ENCODE assay signal across 9 cellular contexts in the genomic region with DNA sequence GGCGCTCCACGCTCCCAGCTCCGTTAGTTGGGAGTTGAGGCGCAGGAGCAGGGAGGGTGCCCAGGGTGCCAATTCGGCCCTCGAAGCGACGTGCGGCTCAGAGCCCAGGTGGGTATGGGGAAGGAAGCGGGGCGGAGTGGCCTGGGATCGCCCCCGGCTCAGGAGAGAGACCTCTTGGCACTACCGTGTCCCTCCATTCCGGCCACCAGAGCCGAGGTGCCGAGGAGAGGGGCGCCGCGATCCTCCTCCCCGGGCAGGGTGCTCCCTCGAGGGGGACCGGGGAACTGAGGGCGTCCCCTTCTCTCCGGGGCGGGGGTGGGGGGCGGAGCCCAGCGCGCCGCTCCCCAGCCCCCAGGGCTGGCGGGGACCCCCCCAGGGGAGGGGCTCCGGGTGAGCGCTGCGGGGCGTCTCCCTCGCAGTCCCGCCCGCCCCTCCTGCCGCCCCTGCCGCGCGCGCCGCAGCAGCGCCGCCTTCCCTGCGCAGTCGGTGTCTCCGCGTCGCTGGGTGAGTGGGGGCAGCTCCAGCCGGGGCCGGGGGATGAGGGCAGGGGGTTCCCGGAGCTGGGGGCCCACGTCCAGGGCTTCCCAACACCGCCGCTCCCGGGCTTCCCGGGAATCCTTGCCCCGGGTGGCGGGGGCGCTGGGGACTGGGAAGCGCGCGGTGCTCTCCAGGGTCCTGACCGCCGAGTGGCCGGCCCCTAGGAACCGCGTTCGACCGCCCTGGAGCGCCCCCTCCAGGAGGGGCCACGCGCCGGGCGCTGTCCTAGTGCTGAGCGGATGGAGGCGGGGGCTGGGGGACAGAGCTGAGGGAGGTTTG. TPM values are rescaled to one million over a fixed set of nuclear protein-coding genes. Genes with fewer than 3 reads are reported as not detected.
A peak's percentile ranks its signal among the peaks of the same experiment; 100 is the strongest.
DNase-seq lines count a peak whose midpoint lies in the region; ATAC-seq and TF ChIP-seq lines count a peak whose summit lies in the region.
"Had no signal": no experiment of that assay in that cellular context is flagged by ENCODE, and none has a peak within 500 bp of the region (broad histone marks: within the 10 kb centered on the region; RNA-seq: fewer than 3 reads in every experiment).

Gene HPCA, plus strand, starts transcription at position 480 of the 816 bp plus-strand sequence. CDS start 2,408 bp downstream, outside the sequence.

- H3K4me1 ChIP-seq in neuronal stem cell (ENCODE audit: control insufficient read depth in 2 of 2, insufficient read depth in 1 of 2, low read depth in 1 of 2, low read length in 2 of 2): peaks cover 0 to 6% of the 10 kb centered on the region in 2 donors

- H3K4me3 ChIP-seq in neuronal stem cell (ENCODE audit: low read length in 2 of 2): peak within 1 kb of the TSS in 1 of 2 donors; percentile 37

- no peaks in the 10 kb centered on the region for H3K36me3 ChIP-seq in neuronal stem cell (replicated peaks in 1 of 2; ENCODE audit: control insufficient read depth in 2 of 2, insufficient read depth in 2 of 2, low read length in 2 of 2)

- H3K4me2 ChIP-seq in neuronal stem cell (ENCODE audit: insufficient read depth, low read length, poor library complexity, severe bottlenecking): peak within 1 kb of the TSS; percentile 45

- H2BK5ac ChIP-seq in neuronal stem cell (ENCODE audit: low read length): no peak within 1 kb of the TSS

- H3K4me1 Mint-ChIP-seq in activated CD4-positive, alpha-beta T cell treated with anti-CD3 and anti-CD28 coated beads, Interleukin-2, amount 10 ng/mL, durations not matched to agents 7 days and 5 days: peaks cover 3% of the 10 kb centered on the region

- no peak within 1 kb of the TSS for H2BK12ac ChIP-seq in neuronal stem cell (ENCODE audit: low read length)

- CTCF ChIA-PET in activated CD4-positive, alpha-beta T cell treated with anti-CD3 and anti-CD28 coated beads, Interleukin-2, amount 10 ng/mL, durations not matched to agents 7 days and 5 days (lab: Charles Lee): interaction anchor here (0.9 to 4.5 kb wide), 6 partner anchors 10 to 241 kb away, joined by 3 to 11 read pairs (median 4); no protein-coding TSS in a partner anchor

- H3K36me3 Mint-ChIP-seq in activated CD4-positive, alpha-beta T cell treated with anti-CD3 and anti-CD28 coated beads, Interleukin-2, amount 10 ng/mL, durations not matched to agents 7 days and 5 days (ENCODE audit: low read depth): no peaks in the 10 kb centered on the region

- no peak within 1 kb of the TSS for H2BK15ac ChIP-seq in neuronal stem cell (ENCODE audit: low read length)

- H4K91ac ChIP-seq in neuronal stem cell (ENCODE audit: low read depth, low read length, poor library complexity): no peak within 1 kb of the TSS

- H3K27me3 Mint-ChIP-seq in activated CD4-positive, alpha-beta T cell treated with anti-CD3 and anti-CD28 coated beads, Interleukin-2, amount 10 ng/mL, durations not matched to agents 7 days and 5 days: peaks cover 59% of the 10 kb centered on the region

- WGBS in neuronal stem cell (ENCODE audit: extremely low coverage in 2 of 2, insufficient read length in 2 of 2, insufficient replicate concordance in 1 of 2), 2 donors: no CpG with 5 or more reads among the region's 79 CpGs

- H2AK5ac ChIP-seq in neuronal stem cell (ENCODE audit: low read depth, low read length): no peak within 1 kb of the TSS

- H3K27me3 ChIP-seq in neuronal stem cell (ENCODE audit: control insufficient read depth in 3 of 3, insufficient read depth in 3 of 3, low read depth in 1 of 3, low read length in 3 of 3): peaks cover 0 to 62% (median 26%) of the 10 kb centered on the region in 3 experiments

- peaks cover 7% of the 10 kb centered on the region for H3K79me1 ChIP-seq in neuronal stem cell (ENCODE audit: low read depth, low read length)

- no peaks in the 10 kb centered on the region for H3K9me3 Mint-ChIP-seq in activated CD4-positive, alpha-beta T cell treated with anti-CD3 and anti-CD28 coated beads, Interleukin-2, amount 10 ng/mL, durations not matched to agents 7 days and 5 days

- POLR2A ChIA-PET in activated CD4-positive, alpha-beta T cell treated with anti-CD3 and anti-CD28 coated beads, Interleukin-2, amount 10 ng/mL, durations not matched to agents 7 days and 5 days (lab: Charles Lee): no interaction called here

- no peak within 1 kb of the TSS for H2AFZ ChIP-seq in neuronal stem cell (ENCODE audit: low read length)

- H3K27ac ChIP-seq in neuronal stem cell (replicated peaks; ENCODE audit: low read length): no peak within 1 kb of the TSS

- H2BK120ac ChIP-seq in neuronal stem cell (ENCODE audit: low read depth, low read length): no peak within 1 kb of the TSS

- TF ChIP-seq EP300 in Ishikawa (IDR thresholded peaks at IDR 0.05; ENCODE audit: borderline replicate concordance): no peak

- peak within 1 kb of the TSS; percentile 21 for H3K14ac ChIP-seq in neuronal stem cell (ENCODE audit: low read length)

- H3K9ac ChIP-seq in neuronal stem cell (ENCODE audit: low read depth, low read length, poor library complexity): no peak within 1 kb of the TSS

- DNase-seq in DMS 273 treated with DMSO at 0.1 percent for 48 hours (lab: John Stamatoyannopoulos, UW) (peak; percentile 36), fibroblast of peridontal ligament (ENCODE audit: extremely low read depth) (peak; percentile 29), neuronal stem cell (ENCODE audit: low spot score) (peak; percentile 88), GF-D8 (lab: John Stamatoyannopoulos, UW) (no peak)
- DNase-seq in activated CD4-positive, alpha-beta T cell treated with anti-CD3 and anti-CD28 coated beads, Interleukin-2, amount 10 ng/mL, durations not matched to agents 7 days and 5 days: peak; percentile 45
- DNase-seq in effector CD8-positive, alpha-beta T cell (lab: John Stamatoyannopoulos, UW): no peak

- no peak within 1 kb of the TSS for H4K8ac ChIP-seq in neuronal stem cell (ENCODE audit: low read depth, low read length)

- H3K4ac ChIP-seq in neuronal stem cell (ENCODE audit: low read length): no peak within 1 kb of the TSS

- H3K23ac ChIP-seq in neuronal stem cell (ENCODE audit: low read depth, low read length, poor library complexity): peak within 1 kb of the TSS; percentile 40

- H3K4me3 Mint-ChIP-seq in activated CD4-positive, alpha-beta T cell treated with anti-CD3 and anti-CD28 coated beads, Interleukin-2, amount 10 ng/mL, durations not matched to agents 7 days and 5 days: no peak within 1 kb of the TSS

- TF ChIP-seq RAD21 in Ishikawa (IDR thresholded peaks at IDR 0.05; ENCODE audit: low read depth): peak; percentile 60

- no peak for ATAC-seq in GM21360 (IDR thresholded peaks at IDR 0.05; ENCODE audit: unreplicated experiment)

- H3K9me3 ChIP-seq in neuronal stem cell (replicated peaks in 1 of 2; ENCODE audit: control insufficient read depth in 2 of 2, insufficient read depth in 1 of 2, low read depth in 1 of 2, low read length in 2 of 2): peaks cover 0 to 3% of the 10 kb centered on the region in 2 donors

- no peak within 1 kb of the TSS for H3K27ac Mint-ChIP-seq in activated CD4-positive, alpha-beta T cell treated with anti-CD3 and anti-CD28 coated beads, Interleukin-2, amount 10 ng/mL, durations not matched to agents 7 days and 5 days

- H3K18ac ChIP-seq in neuronal stem cell (ENCODE audit: low read length): peak within 1 kb of the TSS; percentile 48

TF ChIP-seq in Ishikawa, 13 proteins besides CTCF, POLR2A, EP300 and RAD21:
- TF ChIP-seq USF1 (IDR thresholded peaks at IDR 0.05) (no peak), EGR1 (IDR thresholded peaks at IDR 0.05) (0 out of 2 replicates have a peak, but pooled peaks have one; percentile 6), ZBTB7A (IDR thresholded peaks at IDR 0.05; ENCODE audit: low read depth) (peak; percentile 96), TEAD4 (IDR thresholded peaks at IDR 0.05) (peak; percentile 36; the same call in 1 of the 2 replicates), YY1 (IDR thresholded peaks at IDR 0.05; ENCODE audit: low read depth) (0 out of 2 replicates have a peak, but pooled peaks have one; percentile 29), MAX (IDR thresholded peaks at IDR 0.05) (peak; percentile 86), REST (IDR thresholded peaks at IDR 0.05; ENCODE audit: low read depth) (peak; percentile 99), CEBPB (IDR thresholded peaks at IDR 0.05) (no peak)

RNA-seq across cellular contexts. Expression of gene HPCA, which starts in this region (rescaled TPM):
- total RNA-seq in activated CD4-positive, alpha-beta T cell treated with anti-CD3 and anti-CD28 coated beads, Interleukin-2, amount 10 ng/mL, durations not matched to agents 7 days and 5 days: not detected
- 6.1 TPM for polyA plus RNA-seq in neuronal stem cell (2013, experiment 1 of 2)
- polyA plus RNA-seq in neuronal stem cell (2013, experiment 2 of 2): 6.8 TPM
- total RNA-seq: T-helper 1 cell treated with Interleukin-12 subunit alpha and Interleukin-12 subunit beta and Interleukin-4 antibody, amounts not matched to agents 30 ng/mL and 1 ng/mL, for 36 hours had no signal

Comparison
In these comparisons a context has a peak if more than half of its experiments do, and no peak if none do; other contexts are left out.
1. Peak in DNase-seq in activated CD4-positive, alpha-beta T cell treated with anti-CD3 and anti-CD28 coated beads, Interleukin-2, amount 10 ng/mL, durations not matched to agents 7 days and 5 days; RNA of the gene not detected or under 1 TPM.
2. DNase-seq: peak in DMS 273 treated with DMSO at 0.1 percent for 48 hours (single experiment), fibroblast of peridontal ligament (single experiment) and neuronal stem cell (single experiment); none in GF-D8 (single experiment) and effector CD8-positive, alpha-beta T cell (single experiment).